7 cellular contexts compared by ENCODE assay signal in genomic region chr15:31012455-31012854, GRCh38.
"Had no signal": no experiment of that assay in that cellular context is flagged by ENCODE, and none has a peak within 500 bp of the region (broad histone marks: within the 10 kb centered on the region; RNA-seq: fewer than 3 reads in every experiment).

No MANE protein-coding gene starts in this region.

- H3K27ac ChIP-seq: GM23248 had no signal

- ATAC-seq: HCT116 had no signal

- H3K4me3 ChIP-seq: GM23248, HAP-1 had no signal

- H3K4me1 ChIP-seq: HAP-1 had no signal

- H3K9ac ChIP-seq: GM23248 had no signal

- H3K36me3 ChIP-seq: HAP-1 had no signal

- H2AFZ ChIP-seq: GM23248 had no signal

- FAIRE-seq: HTR-8/SVneo had no signal

- DNase-seq: GM23248, GOT3, H7, KBM-7 had no signal
